In the genomic region with DNA sequence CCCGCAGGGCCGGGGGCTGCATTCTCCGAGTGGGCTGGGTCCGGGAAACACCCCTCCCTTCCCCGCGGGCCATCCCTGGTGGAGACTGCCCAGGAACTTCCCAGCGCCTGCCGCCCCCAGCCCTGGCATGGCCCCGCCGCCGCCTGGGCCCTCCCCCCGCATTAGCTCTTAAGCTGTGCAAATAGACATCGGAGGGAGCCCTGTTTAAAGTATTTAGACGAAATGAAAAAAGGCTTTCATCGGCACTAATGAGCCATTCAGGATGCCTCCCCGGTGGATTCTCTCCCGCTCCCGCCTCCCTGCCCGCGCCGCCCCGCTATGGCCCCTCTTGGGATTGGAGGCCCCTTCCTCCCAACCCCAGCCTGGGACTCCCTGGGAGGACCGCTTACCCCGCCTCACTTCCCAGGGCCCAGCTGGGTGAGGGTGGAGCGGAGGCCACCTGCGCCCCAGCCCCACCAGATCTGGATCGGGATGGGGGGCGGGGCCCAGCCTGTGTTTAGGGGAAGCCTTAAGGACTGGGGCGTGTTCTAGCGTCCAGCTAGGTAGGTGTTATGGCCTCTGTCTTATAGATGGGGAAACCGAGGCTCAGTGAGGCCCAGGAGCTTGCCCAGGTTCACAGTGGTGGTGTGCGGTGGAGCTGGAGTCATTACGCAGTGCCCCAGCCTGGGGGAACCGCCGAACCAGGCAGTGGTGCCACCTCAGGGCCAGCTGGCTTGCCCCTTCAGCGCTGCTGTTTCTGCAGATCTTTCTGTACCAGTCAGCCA, we compare ENCODE assay signal across 22 cellular contexts. TPM values are rescaled to one million over a fixed set of nuclear protein-coding genes. Genes with fewer than 3 reads are reported as not detected.
DNase-seq lines count a peak whose midpoint lies in the region; ATAC-seq and TF ChIP-seq lines count a peak whose summit lies in the region.
"Had no signal": no experiment of that assay in that cellular context is flagged by ENCODE, and none has a peak within 500 bp of the region (broad histone marks: within the 10 kb centered on the region; RNA-seq: fewer than 3 reads in every experiment).

No MANE protein-coding gene starts in this region.

- H3K36me3 Mint-ChIP-seq in naive thymus-derived CD4-positive, alpha-beta T cell: no peaks in the 10 kb centered on the region
- H3K36me3 Mint-ChIP-seq: naive B cell had no signal

- peaks cover 17 to 27% (median 20%) of the 10 kb centered on the region in 7 donors for H3K4me1 Mint-ChIP-seq in naive thymus-derived CD4-positive, alpha-beta T cell

- no peaks in the 10 kb centered on the region for H4K20me1 ChIP-seq in neural cell (ENCODE audit: insufficient read depth)

- in situ Hi-C loops in G401 (cut with HindIII; ENCODE audit: low sequenced_read_pairs): no loop called here

- no peaks in the 10 kb centered on the region for H3F3A ChIP-seq in neural cell (ENCODE audit: insufficient read depth, low read length, poor library complexity, severe bottlenecking)

- peaks cover 0 to 4% (median 0%) of the 10 kb centered on the region in 5 donors for H3K27me3 Mint-ChIP-seq in naive thymus-derived CD4-positive, alpha-beta T cell

- no peak overlapping the region for H3K4me3 Mint-ChIP-seq in naive thymus-derived CD4-positive, alpha-beta T cell
- H3K4me3 Mint-ChIP-seq: CD14-positive monocyte; dendritic cell treated with granulocyte-macrophage colony-stimulating factor and Interleukin-4, amounts not matched to agents 40 ng/mL and 50 ng/mL, for 4 days had no signal

- peaks cover 6% of the 10 kb centered on the region; the same call in 1 of the 2 replicates for H3K27me3 ChIP-seq in HUES48 (ENCODE audit: control insufficient read depth, insufficient read depth, low read length)
- peaks cover 8% of the 10 kb centered on the region for H3K27me3 ChIP-seq in neural cell (ENCODE audit: insufficient read depth, low read depth, low read length)
- H3K27me3 ChIP-seq in naive thymus-derived CD4-positive, alpha-beta T cell (ENCODE audit: control insufficient read depth in 2 of 2, insufficient read depth in 2 of 2, low read length in 2 of 2): no peaks in the 10 kb centered on the region
- H3K27me3 ChIP-seq: Peyer's patch had no signal

- no peaks in the 10 kb centered on the region for H3K9me3 ChIP-seq in HUES48 (ENCODE audit: control insufficient read depth, insufficient read depth, low read length)
- H3K9me3 ChIP-seq in neural cell (ENCODE audit: low read length): no peaks in the 10 kb centered on the region
- no peaks in the 10 kb centered on the region for H3K9me3 ChIP-seq in naive thymus-derived CD4-positive, alpha-beta T cell (ENCODE audit: control insufficient read depth in 2 of 3, low read length in 3 of 3)
- H3K9me3 ChIP-seq: Peyer's patch had no signal

- H3K27ac ChIP-seq in HUES48 (ENCODE audit: low read depth, low read length) (peak overlapping the region; percentile 54), VCaP (peak overlapping the region; percentile 86), neural cell (ENCODE audit: low read length) (no peak overlapping the region)
- no peak overlapping the region for H3K27ac ChIP-seq in naive thymus-derived CD4-positive, alpha-beta T cell (ENCODE audit: low read depth, low read length)
- H3K27ac ChIP-seq: Peyer's patch had no signal

- H2AFZ ChIP-seq in neural cell (ENCODE audit: low read depth, low read length): no peak overlapping the region

- no peak for TF ChIP-seq EP300 in neural cell (conservative IDR thresholded peaks at IDR 0.05; ENCODE audit: poor library complexity, severe bottlenecking)

- H3K27ac Mint-ChIP-seq in naive thymus-derived CD4-positive, alpha-beta T cell: no peak overlapping the region
- H3K27ac Mint-ChIP-seq: dendritic cell treated with granulocyte-macrophage colony-stimulating factor and Interleukin-4, amounts not matched to agents 40 ng/mL and 50 ng/mL, for 4 days had no signal

- DNase-seq in NCI-H2107 treated with DMSO at 0.1 percent for 48 hours (lab: John Stamatoyannopoulos, UW; ENCODE audit: unreplicated experiment): peak; percentile 51
- no peak for DNase-seq in naive thymus-derived CD4-positive, alpha-beta T cell
- DNase-seq in G401 (ENCODE audit: low spot score): no peak
- no peak for DNase-seq in SW 1271 (lab: John Stamatoyannopoulos, UW)
- no peak for DNase-seq in pons (ENCODE audit: low spot score)
- DNase-seq: activated naive CD4-positive, alpha-beta T cell; hippocampal formation; naive B cell; NCI-H446; Peyer's patch; stimulated activated CD4-positive, alpha-beta T cell treated with anti-CD3 and anti-CD28 coated beads, Interleukin-1b, Interleukin-23, amount 100 ng/mL, for 48 hours had no signal

- H3K9me2 ChIP-seq in neural cell (ENCODE audit: insufficient read depth, low read length): no peaks in the 10 kb centered on the region

- intact Hi-C loops in naive thymus-derived CD4-positive, alpha-beta T cell (cut with micrococcal nuclease): no loop called here

- H3K4me3 ChIP-seq in HUES48 (ENCODE audit: low read depth, low read length): peak overlapping the region; percentile 32
- peak overlapping the region; percentile 28 for H3K4me3 ChIP-seq in neural cell (ENCODE audit: low read length)
- no peak overlapping the region for H3K4me3 ChIP-seq in naive thymus-derived CD4-positive, alpha-beta T cell (ENCODE audit: low read length)
- H3K4me3 ChIP-seq: Peyer's patch had no signal

- CTCF ChIA-PET in naive thymus-derived CD4-positive, alpha-beta T cell (lab: Charles Lee): interaction anchor here (0.6 kb wide), 1 partner anchor 629 kb away, joined by 3 read pairs; no protein-coding TSS in a partner anchor

- POLR2A ChIA-PET in naive thymus-derived CD4-positive, alpha-beta T cell (lab: Charles Lee): no interaction called here

- H3K36me3 ChIP-seq in HUES48 (ENCODE audit: control insufficient read depth, insufficient read depth, low read length): no peaks in the 10 kb centered on the region
- H3K36me3 ChIP-seq in neural cell (ENCODE audit: insufficient read depth, low read length): no peaks in the 10 kb centered on the region
- no peaks in the 10 kb centered on the region for H3K36me3 ChIP-seq in naive thymus-derived CD4-positive, alpha-beta T cell (ENCODE audit: control insufficient read depth in 2 of 3, insufficient read depth in 3 of 3, low read length in 3 of 3)
- H3K36me3 ChIP-seq: Peyer's patch had no signal

- TF ChIP-seq RAD21 in neural cell (conservative IDR thresholded peaks at IDR 0.05): no peak

- ATAC-seq in naive thymus-derived CD4-positive, alpha-beta T cell: no peak

- no peaks in the 10 kb centered on the region for H3K79me2 ChIP-seq in neural cell (replicated peaks; ENCODE audit: insufficient read depth, low read length)

- H3K4me1 ChIP-seq in HUES48 (ENCODE audit: control insufficient read depth, insufficient read depth, low read length): peaks cover 18% of the 10 kb centered on the region
- peaks cover 13 to 27% of the 10 kb centered on the region in 2 donors for H3K4me1 ChIP-seq in naive thymus-derived CD4-positive, alpha-beta T cell (ENCODE audit: control insufficient read depth in 2 of 2, insufficient read depth in 2 of 2, low read length in 2 of 2)

- H3K4me2 ChIP-seq in neural cell (ENCODE audit: low read length): no peak overlapping the region

- TF ChIP-seq CTCF in VCaP (conservative IDR thresholded peaks at IDR 0.05) (no peak), neural cell (IDR thresholded peaks at IDR 0.05; ENCODE audit: poor library complexity, severe bottlenecking) (no peak)

- H3K9ac ChIP-seq in HUES48 (ENCODE audit: low read depth, low read length): no peak overlapping the region
- H3K9ac ChIP-seq in neural cell (ENCODE audit: low read length): no peak overlapping the region

- H3K9me3 Mint-ChIP-seq in naive thymus-derived CD4-positive, alpha-beta T cell: no peaks in the 10 kb centered on the region
- H3K9me3 Mint-ChIP-seq: dendritic cell treated with granulocyte-macrophage colony-stimulating factor and Interleukin-4, amounts not matched to agents 40 ng/mL and 50 ng/mL, for 4 days; naive B cell had no signal

TF ChIP-seq in neural cell, 6 proteins besides CTCF, POLR2A, EP300 and RAD21 (continues in another document):
- TF ChIP-seq MXI1 (conservative IDR thresholded peaks at IDR 0.05; ENCODE audit: poor library complexity, severe bottlenecking): no peak
- TF ChIP-seq SMC3 (conservative IDR thresholded peaks at IDR 0.05; ENCODE audit: poor library complexity): no peak

RNA-seq across cellular contexts. Expression of gene SEZ6, which starts 19.7 kb away (rescaled TPM):
- polyA plus RNA-seq in neural cell: 15.1 and 17.4 TPM in 2 replicates
- polyA minus RNA-seq in neural cell: 8.5 and 16.9 TPM in 2 replicates
- total RNA-seq in naive thymus-derived CD4-positive, alpha-beta T cell: 1 to 10 TPM in 1 of 5 experiments, under 1 TPM in 1, not detected in 3; 0.40 to 2.0 TPM
- under 1 TPM; 0.63 to 0.66 TPM for polyA plus RNA-seq in naive thymus-derived CD4-positive, alpha-beta T cell
- total RNA-seq in G401 (2014; rRNA removed; shearing (Covaris generic)): not detected in 2 replicates
- total RNA-seq: astrocyte; fibroblast of lung; lower leg skin; M059J; pulmonary artery endothelial cell; T-helper 1 cell treated with Interleukin-12 subunit alpha and Interleukin-12 subunit beta and Interleukin-4 antibody, amounts not matched to agents 30 ng/mL and 1 ng/mL, for 36 hours had no signal
- polyA plus RNA-seq: fibroblast of lung had no signal

RNA-seq across cellular contexts. Expression of gene PHF12, which starts 34.8 kb away (rescaled TPM):
- 10.4 and 12.9 TPM in 2 replicates for polyA plus RNA-seq in neural cell
- polyA minus RNA-seq in neural cell: 45.0 and 60.3 TPM in 2 replicates
- 100 to 1,000 TPM in 4 of 5 experiments, 10 to 100 TPM in 1; 89.3 to 162 (median 134) TPM for total RNA-seq in naive thymus-derived CD4-positive, alpha-beta T cell
- polyA plus RNA-seq in naive thymus-derived CD4-positive, alpha-beta T cell: 10 to 100 TPM in 1 of 2 donors, 1 to 10 TPM in 1; 6.2 to 21.8 TPM
- total RNA-seq in G401 (2014; rRNA removed; shearing (Covaris generic)): 26.8 and 48.5 TPM in 2 replicates

RNA-seq across cellular contexts. Expression of gene PIPOX, which starts 56.8 kb away (rescaled TPM):
- polyA plus RNA-seq in neural cell: 4.4 and 5.2 TPM in 2 replicates
- 4.9 and 8.1 TPM in 2 replicates for polyA minus RNA-seq in neural cell
- 1 to 10 TPM; 1.6 to 6.4 (median 5.3) TPM for total RNA-seq in naive thymus-derived CD4-positive, alpha-beta T cell
- polyA plus RNA-seq in naive thymus-derived CD4-positive, alpha-beta T cell: under 1 TPM; 0.27 to 0.49 TPM
- 4.7 TPM in 1 of 2 replicates, not detected in the other for total RNA-seq in G401 (2014; rRNA removed; shearing (Covaris generic))

Comparison
In these comparisons a context has a peak if more than half of its experiments do, and no peak if none do; other contexts are left out.
1. H3K27ac ChIP-seq: peak in HUES48 (single experiment) and VCaP (single experiment); none in neural cell (single experiment) and naive thymus-derived CD4-positive, alpha-beta T cell (single experiment).